8 cellular contexts compared by ENCODE assay signal in genomic region chr3:9649791-9650521, GRCh38. TPM values are rescaled to one million over a fixed set of nuclear protein-coding genes. Genes with fewer than 3 reads are reported as not detected.
DNase-seq lines count a peak whose midpoint lies in the region; TF ChIP-seq lines count a peak whose summit lies in the region.

No MANE protein-coding gene starts in this region.

- H3K4me3 Mint-ChIP-seq in activated naive CD4-positive, alpha-beta T cell treated with anti-CD3 and anti-CD28 coated beads, Interleukin-2, amount 50 U/mL, for 24 hours = peak overlapping the region; percentile 91

- peaks cover 25% of the 10 kb centered on the region for H3K36me3 ChIP-seq in iPS-20b (ENCODE audit: insufficient read depth, low read depth, low read length)
- peaks cover 21 to 24% of the 10 kb centered on the region in 2 donors for H3K36me3 ChIP-seq in stomach smooth muscle (ENCODE audit: control insufficient read depth in 2 of 2, insufficient read depth in 2 of 2, low read length in 2 of 2)

- H3K27ac Mint-ChIP-seq in activated naive CD4-positive, alpha-beta T cell treated with anti-CD3 and anti-CD28 coated beads, Interleukin-2, amount 50 U/mL, for 24 hours = peak overlapping the region; percentile 85

- H3K27me3 ChIP-seq in iPS-20b (ENCODE audit: insufficient read depth, low read length) (no peaks in the 10 kb centered on the region), stomach smooth muscle (ENCODE audit: control insufficient read depth in 1 of 2, insufficient read depth in 2 of 2, low read length in 2 of 2) (no peaks in the 10 kb centered on the region)

- H3K36me3 Mint-ChIP-seq in activated naive CD4-positive, alpha-beta T cell treated with anti-CD3 and anti-CD28 coated beads, Interleukin-2, amount 50 U/mL, for 24 hours = peaks cover 14% of the 10 kb centered on the region

- no peaks in the 10 kb centered on the region for H3K27me3 Mint-ChIP-seq in activated naive CD4-positive, alpha-beta T cell treated with anti-CD3 and anti-CD28 coated beads, Interleukin-2, amount 50 U/mL, for 24 hours

- TF ChIP-seq CTCF in LNCaP clone FGC (IDR thresholded peaks at IDR 0.05; ENCODE audit: control insufficient read depth, extremely low read depth, insufficient read depth) = no peak

- in situ Hi-C loops in G401 (cut with HindIII; ENCODE audit: low sequenced_read_pairs) = no loop called here

- H3K4me1 ChIP-seq in iPS-20b (ENCODE audit: insufficient read depth, low read length) (0 out of 2 replicates have a peak, but pooled peaks cover 2% of the 10 kb centered on the region), stomach smooth muscle (ENCODE audit: control insufficient read depth, insufficient read depth, low read length) (peaks cover 7% of the 10 kb centered on the region)

- H3K4me3 ChIP-seq in LNCaP clone FGC (ENCODE audit: low read depth, low read length) (peak overlapping the region; percentile 99), iPS-20b (ENCODE audit: low read length) (peak overlapping the region; percentile 98), stomach smooth muscle (ENCODE audit: low read length in 2 of 2) (peak overlapping the region; percentile 87 to 98)

- H3K9ac ChIP-seq in iPS-20b (ENCODE audit: low read depth, low read length) = peak overlapping the region; percentile 92
- H3K9ac ChIP-seq in stomach smooth muscle (ENCODE audit: low read length in 2 of 2) = peak overlapping the region; percentile 80 to 91

- no peaks in the 10 kb centered on the region for H3K9me3 Mint-ChIP-seq in activated naive CD4-positive, alpha-beta T cell treated with anti-CD3 and anti-CD28 coated beads, Interleukin-2, amount 50 U/mL, for 24 hours

- H3K27ac ChIP-seq in angular gyrus (ENCODE audit: low read depth, low read length) (peak overlapping the region; percentile 73), iPS-20b (ENCODE audit: low read length) (peak overlapping the region; percentile 71), stomach smooth muscle (ENCODE audit: low read length) (peak overlapping the region; percentile 60)

- no peak for DNase-seq in activated naive CD4-positive, alpha-beta T cell treated with Interleukin-2 at 50 U/mL for 16 hours
- DNase-seq in LNCaP clone FGC (ENCODE audit: low read depth) = no peak
- no peak for DNase-seq in G401 (ENCODE audit: low spot score)
- no peak for DNase-seq in kidney tubule cell (ENCODE audit: low spot score)

- H3K4me1 Mint-ChIP-seq in activated naive CD4-positive, alpha-beta T cell treated with anti-CD3 and anti-CD28 coated beads, Interleukin-2, amount 50 U/mL, for 24 hours = peaks cover 49% of the 10 kb centered on the region

- H3K9me3 ChIP-seq in iPS-20b (ENCODE audit: insufficient read depth, low read depth, low read length) (no peaks in the 10 kb centered on the region), stomach smooth muscle (ENCODE audit: control insufficient read depth in 2 of 2, low read length in 2 of 2) (no peaks in the 10 kb centered on the region)

RNA-seq across cellular contexts. Expression of gene MTMR14, which starts 0.7 kb away (rescaled TPM):
- 37.7 and 39.1 TPM in 2 replicates for total RNA-seq in G401 (2014; rRNA removed; shearing (Covaris generic))

RNA-seq across cellular contexts. Expression of gene CPNE9, which starts 53.7 kb away (rescaled TPM):
- 0.80 and 3.9 TPM in 2 replicates for total RNA-seq in G401 (2014; rRNA removed; shearing (Covaris generic))
